9 cellular contexts compared by ENCODE assay signal in the genomic region with DNA sequence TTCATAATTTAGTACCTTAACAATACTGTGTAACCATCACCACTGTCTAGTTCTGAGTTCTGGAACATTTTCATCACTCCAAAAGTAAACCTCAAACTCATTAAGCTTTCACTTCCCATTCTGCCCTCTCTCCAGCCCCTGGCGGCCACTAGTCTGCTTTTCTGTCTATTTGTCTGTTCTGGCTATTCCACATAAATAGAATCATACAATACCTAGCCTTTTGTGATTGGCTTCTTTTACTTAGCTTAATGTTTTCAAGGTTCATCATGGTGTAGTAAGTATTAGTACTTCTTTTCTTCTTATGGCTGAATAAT.
DNase-seq lines count a peak whose midpoint lies in the region; ATAC-seq and TF ChIP-seq lines count a peak whose summit lies in the region.
"Had no signal": no experiment of that assay in that cellular context is flagged by ENCODE, and none has a peak within 500 bp of the region (broad histone marks: within the 10 kb centered on the region; RNA-seq: fewer than 3 reads in every experiment).

No MANE protein-coding gene starts in this region.

- no peak overlapping the region for H3K27ac ChIP-seq in left lung
- H3K27ac ChIP-seq in vagina: no peak overlapping the region
- H3K27ac ChIP-seq: cardiac muscle cell had no signal

- no peak for TF ChIP-seq POLR2A in vagina (IDR thresholded peaks at IDR 0.05)

- DNase-seq in DMS53 (lab: John Stamatoyannopoulos, UW): peak; percentile 93
- DNase-seq in DMS53 treated with DMSO at 0.1 percent for 48 hours (lab: John Stamatoyannopoulos, UW; ENCODE audit: unreplicated experiment): no peak
- no peak for DNase-seq in left lung
- DNase-seq in vagina (ENCODE audit: extremely low spot score in 2 of 2): no peak
- DNase-seq in NCI-H446 treated with DMSO at 0.1 percent for 48 hours (lab: John Stamatoyannopoulos, UW): no peak
- no peak for DNase-seq in 8988T

- intact Hi-C loops in left lung (cut with DNase I) (no loop called here), vagina (cut with DNase I) (no loop called here)

- peak; percentile 97 for ATAC-seq in GM21447 (IDR thresholded peaks at IDR 0.05; ENCODE audit: unreplicated experiment)
- peak; percentile 98 for ATAC-seq in HG03442 (IDR thresholded peaks at IDR 0.05; ENCODE audit: unreplicated experiment)
- ATAC-seq in left lung: peak; percentile 63

- peaks cover 3 to 45% of the 10 kb centered on the region in 2 donors for H3K36me3 ChIP-seq in left lung
- peaks cover 0 to 21% of the 10 kb centered on the region in 2 donors for H3K36me3 ChIP-seq in vagina

- TF ChIP-seq CTCF in left lung (IDR thresholded peaks at IDR 0.05) (no peak), vagina (IDR thresholded peaks at IDR 0.05) (no peak)

- H3K4me3 ChIP-seq in left lung (no peak overlapping the region), vagina (no peak overlapping the region)
- H3K4me3 ChIP-seq: cardiac muscle cell had no signal

- H3K4me1 ChIP-seq in left lung: peaks cover 0 to 11% of the 10 kb centered on the region in 2 donors
- no peaks in the 10 kb centered on the region for H3K4me1 ChIP-seq in vagina

- H3K9me3 ChIP-seq in left lung (no peaks in the 10 kb centered on the region), vagina (no peaks in the 10 kb centered on the region)

- H3K27me3 ChIP-seq in left lung: no peaks in the 10 kb centered on the region
- no peaks in the 10 kb centered on the region for H3K27me3 ChIP-seq in vagina
- H3K27me3 ChIP-seq: cardiac muscle cell had no signal
